In the genomic region with DNA sequence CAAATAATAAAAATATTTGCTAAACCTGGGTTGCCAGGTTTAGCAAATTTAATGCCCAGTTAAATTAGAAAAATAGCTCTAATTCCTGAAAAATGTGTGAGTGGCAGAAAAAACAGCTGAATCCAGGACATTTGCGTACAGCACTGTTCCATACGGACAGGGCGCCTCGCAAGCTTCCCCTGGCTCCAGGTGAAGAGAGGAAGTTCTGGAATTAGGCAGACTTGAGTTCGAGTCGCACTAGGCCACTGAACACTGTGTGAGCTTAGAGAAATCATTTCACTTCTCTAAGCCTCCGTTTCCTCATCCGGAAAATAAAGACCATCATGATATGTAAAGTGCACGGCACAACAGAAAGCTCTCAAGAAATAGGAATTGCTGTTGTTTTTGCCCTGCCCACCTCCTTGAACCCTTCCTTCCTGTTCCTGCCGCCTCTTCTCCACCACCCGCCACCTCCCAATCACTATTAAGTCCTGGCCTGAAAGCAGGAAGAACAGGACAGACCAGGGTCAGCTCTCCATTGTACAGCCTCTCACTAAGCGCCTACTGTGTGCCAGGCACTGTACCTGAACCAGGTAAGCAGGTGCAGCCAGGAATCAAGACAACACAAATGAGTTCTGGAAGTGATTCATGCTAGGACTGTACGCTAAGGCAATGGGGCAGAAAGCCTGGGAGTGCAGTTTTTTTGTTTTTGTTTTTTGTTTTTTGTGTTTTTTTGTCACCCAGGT, we compare ENCODE assay signal across 8 cellular contexts. TPM values are rescaled to one million over a fixed set of nuclear protein-coding genes. Genes with fewer than 3 reads are reported as not detected.
DNase-seq lines count a peak whose midpoint lies in the region; ATAC-seq and TF ChIP-seq lines count a peak whose summit lies in the region.

No MANE protein-coding gene starts in this region.

- H3F3A ChIP-seq in SK-N-SH (replicated peaks; ENCODE audit: insufficient read depth) = no peaks in the 10 kb centered on the region

- H4K20me1 ChIP-seq in SK-N-SH (ENCODE audit: insufficient read depth) = no peaks in the 10 kb centered on the region

- H3K4me3 Mint-ChIP-seq in activated CD4-positive, alpha-beta memory T cell treated with anti-CD3 and anti-CD28 coated beads, Interleukin-2, amount 10 ng/mL, durations not matched to agents 7 days and 5 days = peak overlapping the region; percentile 75

- POLR2A ChIA-PET in SK-N-SH (lab: Yijun Ruan, JAX) = no interaction called here
- POLR2A ChIA-PET in activated CD4-positive, alpha-beta memory T cell treated with anti-CD3 and anti-CD28 coated beads, Interleukin-2, amount 10 ng/mL, durations not matched to agents 7 days and 5 days (lab: Charles Lee) = no interaction called here

- H3K27me3 ChIP-seq in SK-N-SH (ENCODE audit: insufficient read depth) (no peaks in the 10 kb centered on the region), iPS-15b (ENCODE audit: control insufficient read depth, insufficient read depth, low read length) (peaks cover 11% of the 10 kb centered on the region), stomach smooth muscle (ENCODE audit: control insufficient read depth in 1 of 2, insufficient read depth in 2 of 2, low read length in 2 of 2) (no peaks in the 10 kb centered on the region)

- no peak overlapping the region for H3K27ac Mint-ChIP-seq in activated CD4-positive, alpha-beta memory T cell treated with anti-CD3 and anti-CD28 coated beads, Interleukin-2, amount 10 ng/mL, durations not matched to agents 7 days and 5 days

- no peak for DNase-seq in SK-N-SH
- DNase-seq in activated CD4-positive, alpha-beta memory T cell treated with anti-CD3 and anti-CD28 coated beads, Interleukin-2, amount 10 ng/mL, durations not matched to agents 7 days and 5 days = no peak
- no peak for DNase-seq in NK-92 (lab: John Stamatoyannopoulos, UW; ENCODE audit: unreplicated experiment)

- peaks cover 0 to 3% of the 10 kb centered on the region in 2 experiments for H3K36me3 ChIP-seq in SK-N-SH (replicated peaks in 1 of 2; ENCODE audit: control insufficient read depth in 1 of 2, insufficient read depth in 2 of 2, low read length in 1 of 2)
- peaks cover 5% of the 10 kb centered on the region for H3K36me3 ChIP-seq in iPS-15b (ENCODE audit: control insufficient read depth, insufficient read depth, low read length)
- H3K36me3 ChIP-seq in stomach smooth muscle (ENCODE audit: control insufficient read depth in 2 of 2, insufficient read depth in 2 of 2, low read length in 2 of 2) = peaks cover 4 to 7% of the 10 kb centered on the region in 2 donors

- CTCF ChIA-PET in SK-N-SH (lab: Yijun Ruan, JAX) = interaction anchor here (1.2 to 2.3 kb wide), 4 partner anchors 11 to 82 kb away, joined by 4 to 22 read pairs (median 5); no protein-coding TSS in a partner anchor
- CTCF ChIA-PET in activated CD4-positive, alpha-beta memory T cell treated with anti-CD3 and anti-CD28 coated beads, Interleukin-2, amount 10 ng/mL, durations not matched to agents 7 days and 5 days (lab: Charles Lee) = interaction anchor here (0.9 to 1.6 kb wide), 2 partner anchors 27 to 82 kb away, joined by 3 to 7 read pairs; no protein-coding TSS in a partner anchor

- H2AFZ ChIP-seq in SK-N-SH (ENCODE audit: low read depth) = peak overlapping the region; percentile 91; the same call in 1 of the 2 replicates

- peaks cover 12% of the 10 kb centered on the region for H3K27me3 Mint-ChIP-seq in activated CD4-positive, alpha-beta memory T cell treated with anti-CD3 and anti-CD28 coated beads, Interleukin-2, amount 10 ng/mL, durations not matched to agents 7 days and 5 days

- H3K4me3 ChIP-seq in SK-N-SH (ENCODE audit: low read depth in 2 of 2, low read length in 1 of 2) = peak overlapping the region; percentile 85 to 96
- H3K4me3 ChIP-seq in iPS-15b (ENCODE audit: low read depth, low read length) = peak overlapping the region; percentile 73
- H3K4me3 ChIP-seq in stomach smooth muscle (ENCODE audit: low read length in 2 of 2) = peak overlapping the region; percentile 90 to 91

- ATAC-seq in SK-N-SH treated with all-trans-retinoic acid at 6 μM for 48 hours (no peak), HG03354 (IDR thresholded peaks at IDR 0.05; ENCODE audit: poor library complexity, severe bottlenecking, unreplicated experiment) (no peak), GM21515 (IDR thresholded peaks at IDR 0.05; ENCODE audit: unreplicated experiment) (no peak)

- H3K9me2 ChIP-seq in SK-N-SH = no peaks in the 10 kb centered on the region

- H3K4me1 Mint-ChIP-seq in activated CD4-positive, alpha-beta memory T cell treated with anti-CD3 and anti-CD28 coated beads, Interleukin-2, amount 10 ng/mL, durations not matched to agents 7 days and 5 days = peaks cover 10% of the 10 kb centered on the region

- H3K27ac ChIP-seq in SK-N-SH (ENCODE audit: low read depth in 2 of 2, low read length in 1 of 2) (no peak overlapping the region), stomach smooth muscle (ENCODE audit: low read length) (no peak overlapping the region)

- no peak for TF ChIP-seq RAD21 in SK-N-SH (IDR thresholded peaks at IDR 0.05; ENCODE audit: low read length)

- TF ChIP-seq EP300 in SK-N-SH (IDR thresholded peaks at IDR 0.05; ENCODE audit: borderline replicate concordance in 1 of 2, low read depth in 1 of 2, low read length in 1 of 2) = no peak

- H3K4me2 ChIP-seq in SK-N-SH = peak overlapping the region; percentile 95

- WGBS in SK-N-SH (ENCODE audit: low lambda C conversion rate) = 68% methylated on average over 13 of the region's 13 CpGs

- TF ChIP-seq CTCF in SK-N-SH (IDR thresholded peaks at IDR 0.05) = no peak

- H3K36me3 Mint-ChIP-seq in activated CD4-positive, alpha-beta memory T cell treated with anti-CD3 and anti-CD28 coated beads, Interleukin-2, amount 10 ng/mL, durations not matched to agents 7 days and 5 days (ENCODE audit: low read depth) = no peaks in the 10 kb centered on the region

- H3K4me1 ChIP-seq in SK-N-SH (ENCODE audit: control insufficient read depth in 1 of 2, insufficient read depth in 2 of 2, low read depth in 1 of 2, low read length in 1 of 2) (peaks cover 0 to 16% of the 10 kb centered on the region in 2 experiments; a peak in 1 of 4 replicates), iPS-15b (ENCODE audit: control insufficient read depth, insufficient read depth, low read length) (peaks cover 2% of the 10 kb centered on the region), stomach smooth muscle (ENCODE audit: control insufficient read depth, insufficient read depth, low read length) (peaks cover 25% of the 10 kb centered on the region)

- no peaks in the 10 kb centered on the region for H3K9me3 Mint-ChIP-seq in activated CD4-positive, alpha-beta memory T cell treated with anti-CD3 and anti-CD28 coated beads, Interleukin-2, amount 10 ng/mL, durations not matched to agents 7 days and 5 days

- H3K9ac ChIP-seq in SK-N-SH (peak overlapping the region; percentile 84; the same call in 1 of the 2 replicates), iPS-15b (ENCODE audit: low read depth, low read length) (peak overlapping the region; percentile 47), stomach smooth muscle (ENCODE audit: low read length in 2 of 2) (peak overlapping the region; percentile 76 to 77)

- H3K9me3 ChIP-seq in SK-N-SH (no peaks in the 10 kb centered on the region), iPS-15b (ENCODE audit: control insufficient read depth, insufficient read depth, low read length) (no peaks in the 10 kb centered on the region), stomach smooth muscle (ENCODE audit: control insufficient read depth in 2 of 2, low read length in 2 of 2) (no peaks in the 10 kb centered on the region)

- H3K79me2 ChIP-seq in SK-N-SH (ENCODE audit: insufficient read depth) = peaks cover 22% of the 10 kb centered on the region

TF ChIP-seq in SK-N-SH, 30 proteins besides CTCF, POLR2A, EP300 and RAD21:
- 0 out of 2 replicates have a peak, but pooled peaks have one; percentile 1 for TF ChIP-seq MEF2A (IDR thresholded peaks at IDR 0.05; ENCODE audit: borderline replicate concordance, low read depth)
- TF ChIP-seq RXRA (IDR thresholded peaks at IDR 0.05; ENCODE audit: borderline replicate concordance, low read depth) = no peak

TF ChIP-seq in SK-N-SH treated with all-trans-retinoic acid at 6 μM for 48 hours, 23 proteins besides CTCF, POLR2A, EP300 and RAD21 (continues in another document):
- TF ChIP-seq ZNF70 (CRISPR knock-in tag; IDR thresholded peaks at IDR 0.05) (no peak), BACH2 (CRISPR knock-in tag; IDR thresholded peaks at IDR 0.05; ENCODE audit: borderline replicate concordance) (no peak), ARNTL (CRISPR knock-in tag; IDR thresholded peaks at IDR 0.05; ENCODE audit: borderline replicate concordance, low read depth) (no peak), POU6F1 (CRISPR knock-in tag; IDR thresholded peaks at IDR 0.05; ENCODE audit: borderline replicate concordance, low read depth) (no peak), ZFP30 (CRISPR knock-in tag; IDR thresholded peaks at IDR 0.05) (no peak), ZNF8 (CRISPR knock-in tag; IDR thresholded peaks at IDR 0.05) (no peak), PPARA (CRISPR knock-in tag; IDR thresholded peaks at IDR 0.05; ENCODE audit: borderline replicate concordance) (no peak), CSDC2 (CRISPR knock-in tag; IDR thresholded peaks at IDR 0.05) (no peak), ZFP3 (CRISPR knock-in tag; IDR thresholded peaks at IDR 0.05) (no peak)

RNA-seq across cellular contexts. Expression of gene PHETA1, which starts 0.8 kb away (rescaled TPM):
- polyA plus RNA-seq in SK-N-SH (2012; rRNA removed) = 7.3 and 8.1 TPM in 2 replicates
- 4.3 and 7.9 TPM in 2 replicates for polyA plus RNA-seq in SK-N-SH (2012; cell fraction: cytosol; rRNA removed)
- 11.4 and 14.1 TPM in 2 replicates for polyA plus RNA-seq in SK-N-SH (2012; cell fraction: nucleus; rRNA removed)
- total RNA-seq in activated CD4-positive, alpha-beta memory T cell treated with anti-CD3 and anti-CD28 coated beads, Interleukin-2, amount 10 ng/mL, durations not matched to agents 7 days and 5 days = under 1 TPM; 0.93 to 0.98 TPM

RNA-seq across cellular contexts. Expression of gene SH2B3, which starts 36.1 kb away (rescaled TPM):
- polyA plus RNA-seq in SK-N-SH (2012; rRNA removed) = 14.4 and 15.6 TPM in 2 replicates
- polyA plus RNA-seq in SK-N-SH (2012; cell fraction: cytosol; rRNA removed) = 14.9 and 18.4 TPM in 2 replicates
- polyA plus RNA-seq in SK-N-SH (2012; cell fraction: nucleus; rRNA removed) = 19.2 and 26.6 TPM in 2 replicates
- 10 to 100 TPM; 18.8 to 20.2 TPM for total RNA-seq in activated CD4-positive, alpha-beta memory T cell treated with anti-CD3 and anti-CD28 coated beads, Interleukin-2, amount 10 ng/mL, durations not matched to agents 7 days and 5 days
